37 cellular contexts compared by ENCODE assay signal in the genomic region with DNA sequence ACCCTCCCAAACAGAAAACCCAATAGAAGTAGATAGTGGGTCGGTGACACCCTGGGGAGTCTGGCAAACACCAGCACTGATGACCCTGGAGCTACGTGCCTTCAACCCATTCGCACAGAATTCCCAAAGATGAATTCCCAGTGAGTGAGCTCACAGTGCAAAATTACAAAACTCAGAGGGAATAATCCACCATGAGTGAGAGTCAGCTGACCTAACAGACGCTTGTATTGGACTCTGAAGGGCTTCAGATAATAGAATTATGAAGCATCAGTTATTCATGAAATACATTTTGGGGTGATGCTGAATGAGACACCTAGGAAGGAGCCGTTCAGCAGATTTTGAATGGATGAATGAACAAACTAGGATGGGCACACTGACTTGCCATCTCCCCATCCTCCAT. TPM values are rescaled to one million over a fixed set of nuclear protein-coding genes. Genes with fewer than 3 reads are reported as not detected.
DNase-seq lines count a peak whose midpoint lies in the region; ATAC-seq, FAIRE-seq and TF ChIP-seq lines count a peak whose summit lies in the region.
"Had no signal": no experiment of that assay in that cellular context is flagged by ENCODE, and none has a peak within 500 bp of the region (broad histone marks: within the 10 kb centered on the region; RNA-seq: fewer than 3 reads in every experiment).

No MANE protein-coding gene starts in this region.

- H3K9ac ChIP-seq in K562 (ENCODE audit: insufficient read depth in 1 of 2, low read depth in 2 of 2, low read length in 2 of 2) = no peak overlapping the region
- no peak overlapping the region for H3K9ac ChIP-seq in neuronal stem cell (ENCODE audit: low read depth, low read length, poor library complexity)
- H3K9ac ChIP-seq: BLaER1; BLaER1 treated with 17β-estradiol and CSF1 and Interleukin-3, amounts not matched to agents 10 nM and 100 nM had no signal

- H3K9me3 ChIP-seq in K562 (replicated peaks; ENCODE audit: control insufficient read depth, insufficient read depth, low read depth, low read length) = peaks cover 8% of the 10 kb centered on the region
- peaks cover 10 to 12% of the 10 kb centered on the region in 2 donors for H3K9me3 ChIP-seq in neuronal stem cell (replicated peaks in 1 of 2; ENCODE audit: control insufficient read depth in 2 of 2, insufficient read depth in 1 of 2, low read depth in 1 of 2, low read length in 2 of 2)
- H3K9me3 ChIP-seq in naive thymus-derived CD4-positive, alpha-beta T cell (ENCODE audit: control insufficient read depth in 2 of 3, low read length in 3 of 3) = peaks cover 0 to 12% (median 0%) of the 10 kb centered on the region in 3 experiments
- H3K9me3 ChIP-seq: BE2C had no signal

- peaks cover 3% of the 10 kb centered on the region for H3K36me3 Mint-ChIP-seq in central memory CD8-positive, alpha-beta T cell (ENCODE audit: insufficient read depth)
- peaks cover 0 to 22% (median 4%) of the 10 kb centered on the region in 5 donors for H3K36me3 Mint-ChIP-seq in naive thymus-derived CD4-positive, alpha-beta T cell
- H3K36me3 Mint-ChIP-seq: CD14-positive monocyte; CD8-positive, alpha-beta T cell had no signal

- H2BK12ac ChIP-seq in neuronal stem cell (ENCODE audit: low read length) = no peak overlapping the region

- H3K14ac ChIP-seq in neuronal stem cell (ENCODE audit: low read length) = no peak overlapping the region

- H2BK120ac ChIP-seq in neuronal stem cell (ENCODE audit: low read depth, low read length) = no peak overlapping the region

- H4K8ac ChIP-seq in neuronal stem cell (ENCODE audit: low read depth, low read length) = peak overlapping the region; percentile 32

- intact Hi-C loops in K562 (cut with micrococcal nuclease) (no loop called here), left ventricle myocardium superior (cut with micrococcal nuclease) (no loop called here)
- intact Hi-C loops in naive thymus-derived CD4-positive, alpha-beta T cell (cut with micrococcal nuclease) = no loop called here

- H4K20me1 ChIP-seq in K562 (replicated peaks; ENCODE audit: control insufficient read depth, insufficient read depth, low read length) = 0 out of 2 replicates have a peak, but pooled peaks cover 9% of the 10 kb centered on the region
- H4K20me1 ChIP-seq: BLaER1; BLaER1 treated with 17β-estradiol and CSF1 and Interleukin-3, amounts not matched to agents 10 nM and 100 nM had no signal

- no peak for TF ChIP-seq CTCF in K562 (IDR thresholded peaks at IDR 0.05 in 2 of 3, conservative IDR thresholded peaks at IDR 0.05 in 1 of 3; ENCODE audit: insufficient read depth in 2 of 3, low read depth in 1 of 3, low read length in 3 of 3)

- TF ChIP-seq RAD21 in K562 (CRISPR knock-in tag; conservative IDR thresholded peaks at IDR 0.05 in 1 of 2, IDR thresholded peaks at IDR 0.05 in 1 of 2) = no peak

- no peak overlapping the region for H4K91ac ChIP-seq in neuronal stem cell (ENCODE audit: low read depth, low read length, poor library complexity)

- BruUV-seq in K562 (replicated peaks; lab: Mats Ljungman, UMichigan) = no TSS peak

- no peak overlapping the region for H3K23ac ChIP-seq in neuronal stem cell (ENCODE audit: low read depth, low read length, poor library complexity)

- 3% methylated on average over 5 of the region's 5 CpGs for WGBS in K562 (ENCODE audit: insufficient coverage, low coverage, missing lambda C conversion rate)
- no CpG with 5 or more reads among the region's 5 CpGs for WGBS in neuronal stem cell (ENCODE audit: extremely low coverage in 2 of 2, insufficient read length in 2 of 2, insufficient replicate concordance in 1 of 2), 2 donors

- H3K9me1 ChIP-seq in K562 (ENCODE audit: control insufficient read depth, insufficient read depth, low read length) = no peaks in the 10 kb centered on the region

- H3K27ac ChIP-seq in K562 (ENCODE audit: extremely low read depth, low read depth, low read length) (no peak overlapping the region), neuronal stem cell (replicated peaks; ENCODE audit: low read length) (no peak overlapping the region)
- no peak overlapping the region for H3K27ac ChIP-seq in naive thymus-derived CD4-positive, alpha-beta T cell (ENCODE audit: low read depth, low read length)
- H3K27ac ChIP-seq: 22Rv1; A549; BLaER1; BLaER1 treated with 17β-estradiol and CSF1 and Interleukin-3, amounts not matched to agents 10 nM and 100 nM; C4-2B had no signal

- no peak for TF ChIP-seq POLR2A in K562 (conservative IDR thresholded peaks at IDR 0.05)

- ATAC-seq in K562 (no peak), left ventricle myocardium superior (no peak), GM18907 (IDR thresholded peaks at IDR 0.05; ENCODE audit: unreplicated experiment) (no peak)
- no peak for ATAC-seq in central memory CD8-positive, alpha-beta T cell (replicated peaks; ENCODE audit: extremely low read depth, poor library complexity, severe bottlenecking)
- no peak for ATAC-seq in naive thymus-derived CD4-positive, alpha-beta T cell
- ATAC-seq: A549; CD8-positive, alpha-beta T cell had no signal

- DNase-seq in K562 (ENCODE audit: extremely low read depth in 1 of 4, low spot score in 3 of 4) (no peak), neuronal stem cell (ENCODE audit: low spot score) (no peak), left ventricle myocardium superior (no peak)
- DNase-seq in central memory CD8-positive, alpha-beta T cell (ENCODE audit: low spot score in 2 of 2) = no peak
- no peak for DNase-seq in naive thymus-derived CD4-positive, alpha-beta T cell
- DNase-seq: 8988T; ACHN; AML-193; BE2C; C1 segment of cervical spinal cord; Caco-2; Calu3; CD4-positive, alpha-beta memory T cell; CD4-positive, alpha-beta T cell; CD4-positive, CD25-positive, alpha-beta regulatory T cell; CD8-positive, alpha-beta T cell; COR-L47; DMS 273 treated with DMSO at 0.1 percent for 48 hours; DMS153; DMS53; DMS79; DMS79 treated with DMSO at 0.1 percent for 48 hours; DND-41; EL had no signal

- no peak overlapping the region for H2BK5ac ChIP-seq in neuronal stem cell (ENCODE audit: low read length)

- FAIRE-seq in K562 (lab: Jason Lieb, UNC) = no peak
- FAIRE-seq: A204.1, A549, D721Med had no signal

- H3K27me3 ChIP-seq in K562 (ENCODE audit: control insufficient read depth in 2 of 2, insufficient read depth in 2 of 2, low read length in 2 of 2) (peaks cover 7 to 63% of the 10 kb centered on the region in 2 experiments), neuronal stem cell (ENCODE audit: control insufficient read depth in 3 of 3, insufficient read depth in 3 of 3, low read depth in 1 of 3, low read length in 3 of 3) (peaks cover 0 to 16% (median 0%) of the 10 kb centered on the region in 3 experiments)
- H3K27me3 ChIP-seq in naive thymus-derived CD4-positive, alpha-beta T cell (ENCODE audit: control insufficient read depth in 2 of 2, insufficient read depth in 2 of 2, low read length in 2 of 2) = no peaks in the 10 kb centered on the region
- H3K27me3 ChIP-seq: BE2C, BLaER1 had no signal

- no peak overlapping the region for H3K4me2 ChIP-seq in K562 (ENCODE audit: insufficient read depth, low read length)
- no peak overlapping the region for H3K4me2 ChIP-seq in neuronal stem cell (ENCODE audit: insufficient read depth, low read length, poor library complexity, severe bottlenecking)
- H3K4me2 ChIP-seq: A549; BLaER1; BLaER1 treated with 17β-estradiol and CSF1 and Interleukin-3, amounts not matched to agents 10 nM and 100 nM had no signal

- H3K27me3 Mint-ChIP-seq in central memory CD8-positive, alpha-beta T cell = peaks cover 84% of the 10 kb centered on the region
- peaks cover 0 to 63% (median 46%) of the 10 kb centered on the region in 5 donors for H3K27me3 Mint-ChIP-seq in naive thymus-derived CD4-positive, alpha-beta T cell

- no peak overlapping the region for H2BK15ac ChIP-seq in neuronal stem cell (ENCODE audit: low read length)

- POLR2A ChIA-PET in K562 (lab: Yijun Ruan, JAX) = no interaction called here
- POLR2A ChIA-PET in naive thymus-derived CD4-positive, alpha-beta T cell (lab: Charles Lee) = no interaction called here

- CTCF ChIA-PET in K562 (lab: Yijun Ruan, JAX; ENCODE audit: low intra/inter-chr PET ratio) = no interaction called here
- CTCF ChIA-PET in naive thymus-derived CD4-positive, alpha-beta T cell (lab: Charles Lee) = no interaction called here

- H3K18ac ChIP-seq in neuronal stem cell (ENCODE audit: low read length) = peak overlapping the region; percentile 16

- H2AK5ac ChIP-seq in neuronal stem cell (ENCODE audit: low read depth, low read length) = no peak overlapping the region

- H3K79me1 ChIP-seq in neuronal stem cell (ENCODE audit: low read depth, low read length) = no peaks in the 10 kb centered on the region

- TF ChIP-seq EP300 in K562 (IDR thresholded peaks at IDR 0.05; ENCODE audit: low read length) = no peak

- no peak overlapping the region for H3K4me3 ChIP-seq in K562
- H3K4me3 ChIP-seq in neuronal stem cell (ENCODE audit: low read length in 2 of 2) = peak overlapping the region in 1 of 2 donors; percentile 39
- no peak overlapping the region for H3K4me3 ChIP-seq in naive thymus-derived CD4-positive, alpha-beta T cell (ENCODE audit: low read length)
- H3K4me3 ChIP-seq: A549; BLaER1; BLaER1 treated with 17β-estradiol and CSF1 and Interleukin-3, amounts not matched to agents 10 nM and 100 nM had no signal

- H3K4ac ChIP-seq in neuronal stem cell (ENCODE audit: low read length) = no peak overlapping the region

- H3K27ac Mint-ChIP-seq in central memory CD8-positive, alpha-beta T cell (ENCODE audit: low read depth) = peak overlapping the region; percentile 23
- no peak overlapping the region for H3K27ac Mint-ChIP-seq in naive thymus-derived CD4-positive, alpha-beta T cell
- H3K27ac Mint-ChIP-seq: B cell; CD4-positive, alpha-beta memory T cell; CD4-positive, alpha-beta T cell; CD8-positive, alpha-beta memory T cell; CD8-positive, alpha-beta T cell had no signal

- no peak overlapping the region for H2AFZ ChIP-seq in K562 (ENCODE audit: low read depth, low read length)
- H2AFZ ChIP-seq in neuronal stem cell (ENCODE audit: low read length) = no peak overlapping the region

- no peaks in the 10 kb centered on the region for H3K4me1 Mint-ChIP-seq in central memory CD8-positive, alpha-beta T cell
- no peaks in the 10 kb centered on the region for H3K4me1 Mint-ChIP-seq in naive thymus-derived CD4-positive, alpha-beta T cell
- H3K4me1 Mint-ChIP-seq: B cell; CD14-positive monocyte; CD4-positive, alpha-beta memory T cell; CD4-positive, CD25-positive, alpha-beta regulatory T cell; CD8-positive, alpha-beta memory T cell had no signal

- H3K4me3 Mint-ChIP-seq in central memory CD8-positive, alpha-beta T cell = no peak overlapping the region
- no peak overlapping the region for H3K4me3 Mint-ChIP-seq in naive thymus-derived CD4-positive, alpha-beta T cell
- H3K4me3 Mint-ChIP-seq: B cell; CD4-positive, alpha-beta memory T cell; CD4-positive, alpha-beta T cell; CD4-positive, CD25-positive, alpha-beta regulatory T cell; CD8-positive, alpha-beta memory T cell; CD8-positive, alpha-beta T cell had no signal

- H3K4me1 ChIP-seq in K562 (replicated peaks in 1 of 2; ENCODE audit: control insufficient read depth in 2 of 2, insufficient read depth in 2 of 2, low read length in 2 of 2) (peaks cover 0 to 18% of the 10 kb centered on the region in 2 experiments; a peak in 3 of 5 replicates), neuronal stem cell (ENCODE audit: control insufficient read depth in 2 of 2, insufficient read depth in 1 of 2, low read depth in 1 of 2, low read length in 2 of 2) (peaks cover 0 to 4% of the 10 kb centered on the region in 2 donors)
- H3K4me1 ChIP-seq in naive thymus-derived CD4-positive, alpha-beta T cell (ENCODE audit: control insufficient read depth in 2 of 2, insufficient read depth in 2 of 2, low read length in 2 of 2) = no peaks in the 10 kb centered on the region
- H3K4me1 ChIP-seq: A549, BE2C, Caco-2 had no signal

- H3K79me2 ChIP-seq in K562 (ENCODE audit: control insufficient read depth, insufficient read depth, low read length) = no peaks in the 10 kb centered on the region

- peaks cover 18% of the 10 kb centered on the region for H3K9me3 Mint-ChIP-seq in central memory CD8-positive, alpha-beta T cell
- H3K9me3 Mint-ChIP-seq in naive thymus-derived CD4-positive, alpha-beta T cell = peaks cover 7 to 55% (median 26%) of the 10 kb centered on the region in 11 donors

- H3K36me3 ChIP-seq in K562 (ENCODE audit: control insufficient read depth, insufficient read depth, low read length) (no peaks in the 10 kb centered on the region), neuronal stem cell (replicated peaks in 1 of 2; ENCODE audit: control insufficient read depth in 2 of 2, insufficient read depth in 2 of 2, low read length in 2 of 2) (peaks cover 0 to 18% of the 10 kb centered on the region in 2 donors)
- H3K36me3 ChIP-seq in naive thymus-derived CD4-positive, alpha-beta T cell (ENCODE audit: control insufficient read depth in 2 of 3, insufficient read depth in 3 of 3, low read length in 3 of 3) = no peaks in the 10 kb centered on the region
- H3K36me3 ChIP-seq: BE2C, BLaER1 had no signal

- in situ Hi-C loops in K562 (cut with MboI) = no loop called here

RNA-seq across cellular contexts. Expression of gene KCNC3, which starts 40.2 kb away (rescaled TPM):
- total RNA-seq in K562 (2011; cell fraction: chromatin; rRNA removed; ENCODE audit: low replicate concordance) = 19.8 and 38.5 TPM in 2 replicates
- total RNA-seq in K562 (2011; cell fraction: nucleolus; rRNA removed) = 17.0 and 18.4 TPM in 2 replicates
- total RNA-seq in K562 (2011; cell fraction: nucleoplasm; rRNA removed) = 18.8 and 48.6 TPM in 2 replicates
- 1.8 and 4.0 TPM in 2 replicates for total RNA-seq in K562 (2014; rRNA removed)
- total RNA-seq in K562 (2014; rRNA removed; fragmentation: Illumina TruSeq; extraction: Trizol) = 1.4 and 1.7 TPM in 2 replicates
- 2.1 and 3.0 TPM in 2 replicates for total RNA-seq in K562 (2015; rRNA removed; fragmentation: Illumina TruSeq; extraction: Trizol)
- 20.2 and 26.2 TPM in 2 replicates for total RNA-seq in K562 (2021)
- polyA plus RNA-seq in K562 (2011; rRNA removed) = 2.0 and 3.7 TPM in 2 replicates
- polyA plus RNA-seq in K562 (2011; cell fraction: cytosol; rRNA removed) = 2.0 and 2.7 TPM in 2 replicates
- 12.7 and 28.1 TPM in 2 replicates for polyA plus RNA-seq in K562 (2011; cell fraction: nucleus; rRNA removed)
- polyA plus RNA-seq in K562 (2012) = 10.3 and 13.2 TPM in 2 replicates
- polyA plus RNA-seq in K562 (2014; fragmentation: Illumina TruSeq; extraction: Trizol) = 14.9 and 16.4 TPM in 2 replicates
- under 1 TPM; 0.03 to 0.06 TPM for polyA plus RNA-seq in K562 (2014; fragmentation: Nextera tagmentation; extraction: Ambion mirVana)
- 13.2 and 14.2 TPM in 2 replicates for polyA plus RNA-seq in K562 (2014; rRNA removed)
- 1.2 and 2.0 TPM in 2 replicates for polyA minus RNA-seq in K562 (2011; rRNA and poly(A)+ RNA removed)
- 8.9 and 10.9 TPM in 2 replicates for polyA minus RNA-seq in K562 (2011; cell fraction: cytosol; rRNA and poly(A)+ RNA removed)
- polyA minus RNA-seq in K562 (2011; cell fraction: nucleus; rRNA and poly(A)+ RNA removed) = 7.8 and 7.9 TPM in 2 replicates
- polyA plus RNA-seq in neuronal stem cell (2013, experiment 1 of 2) = 6.8 TPM
- 6.9 TPM for polyA plus RNA-seq in neuronal stem cell (2013, experiment 2 of 2)
- total RNA-seq in left ventricle myocardium superior = 2.5 TPM
- 10 to 100 TPM in 1 of 5 experiments, 1 to 10 TPM in 4; 1.9 to 11.1 (median 2.4) TPM for total RNA-seq in naive thymus-derived CD4-positive, alpha-beta T cell
- not detected for polyA plus RNA-seq in naive thymus-derived CD4-positive, alpha-beta T cell
- total RNA-seq: A172 had no signal
- polyA plus RNA-seq: AG04450; CD4-positive, alpha-beta memory T cell; CD4-positive, CD25-positive, alpha-beta regulatory T cell; CD8-positive, alpha-beta memory T cell had no signal
